Comparison of ENCODE assay signal across 8 cellular contexts in genomic region chr1:73998348-73998959, GRCh38.
A peak's percentile ranks its signal among the peaks of the same experiment; 100 is the strongest.
DNase-seq lines count a peak whose midpoint lies in the region; ATAC-seq, FAIRE-seq and TF ChIP-seq lines count a peak whose summit lies in the region.

No MANE protein-coding gene starts in this region.

- no peak overlapping the region for H3K27ac Mint-ChIP-seq in CD14-positive monocyte

- peak; percentile 66 for ATAC-seq in GM19043 (IDR thresholded peaks at IDR 0.05; ENCODE audit: low read depth, unreplicated experiment)
- no peak for ATAC-seq in stimulated activated naive CD8-positive, alpha-beta T cell treated with anti-CD3 and anti-CD28 coated beads, Interleukin-15, Interleukin-2, amounts not matched to agents 100 U/mL and 50 U/mL, for 24 hours

- intact Hi-C loops in CD14-positive monocyte (cut with micrococcal nuclease) = no loop called here

- TF ChIP-seq CTCF in CD14-positive monocyte (IDR thresholded peaks at IDR 0.05) = peak; percentile 14

- H3K27me3 Mint-ChIP-seq in CD14-positive monocyte (ENCODE audit: low read depth in 3 of 3) = peaks cover 0 to 1% (median 0%) of the 10 kb centered on the region in 3 donors

- no peaks in the 10 kb centered on the region for H3K9me3 Mint-ChIP-seq in CD14-positive monocyte

- H3K4me1 Mint-ChIP-seq in CD14-positive monocyte = no peaks in the 10 kb centered on the region

- H3K36me3 Mint-ChIP-seq in CD14-positive monocyte = no peaks in the 10 kb centered on the region

- FAIRE-seq in urothelium cell line (lab: Jason Lieb, UNC) = no peak

- no peak overlapping the region for H3K4me3 Mint-ChIP-seq in CD14-positive monocyte

- DNase-seq in CD14-positive monocyte (ENCODE audit: low spot score) (no peak), LoVo (ENCODE audit: low spot score) (peak; percentile 56), RPMI8226 (peak; percentile 2), foreskin melanocyte (peak; percentile 25), urothelium cell line (ENCODE audit: low spot score) (peak; percentile 24)
- DNase-seq in activated T-cell treated with anti-CD3 and anti-CD28 coated beads, Interleukin-2, amount 50 U/mL, for 48 hours = no peak
- no peak for DNase-seq in stimulated activated naive CD8-positive, alpha-beta T cell treated with anti-CD3 and anti-CD28 coated beads, Interleukin-15, Interleukin-2, amounts not matched to agents 100 U/mL and 50 U/mL, for 24 hours

Comparison
In these comparisons a context has a peak if more than half of its experiments do, and no peak if none do; other contexts are left out.
1. DNase-seq: peak in LoVo (single experiment), RPMI8226 (single experiment), foreskin melanocyte (single experiment) and urothelium cell line (single experiment); none in CD14-positive monocyte (single experiment), activated T-cell treated with anti-CD3 and anti-CD28 coated beads, Interleukin-2, amount 50 U/mL, for 48 hours (0 of 2) and stimulated activated naive CD8-positive, alpha-beta T cell treated with anti-CD3 and anti-CD28 coated beads, Interleukin-15, Interleukin-2, amounts not matched to agents 100 U/mL and 50 U/mL, for 24 hours (single experiment).